Comparison of ENCODE assay signal across 1 cellular context in genomic region chr15:98076021-98076816, GRCh38.
TF ChIP-seq lines count a peak whose summit lies in the region.

No MANE protein-coding gene starts in this region.

TF ChIP-seq in SK-N-SH treated with all-trans-retinoic acid at 6 μM for 48 hours, 23 proteins besides CTCF, POLR2A, EP300 and RAD21 (continued from another document):
- TF ChIP-seq ZNF8 (CRISPR knock-in tag; IDR thresholded peaks at IDR 0.05) (no peak), RARB (CRISPR knock-in tag; IDR thresholded peaks at IDR 0.05) (no peak)
